In the genomic region with DNA sequence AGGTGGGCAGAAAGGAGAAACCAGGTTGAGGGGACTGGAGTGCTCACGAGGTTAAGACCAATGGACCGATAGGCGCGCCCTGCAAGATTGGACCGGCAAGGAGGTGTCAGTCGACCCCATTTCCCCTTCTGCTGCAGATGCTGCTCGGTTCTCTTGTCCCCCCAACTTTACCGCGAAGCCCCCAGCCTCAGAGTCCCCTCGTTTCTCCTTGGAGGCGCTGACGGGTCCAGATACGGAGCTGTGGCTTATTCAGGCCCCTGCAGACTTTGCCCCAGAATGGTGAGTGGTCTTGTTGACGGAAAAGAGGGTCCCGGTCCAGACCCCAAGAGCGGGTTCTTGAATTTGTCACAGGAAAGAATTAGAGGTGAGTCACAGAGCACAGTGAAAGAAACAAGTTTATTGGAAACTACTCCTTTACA, we compare ENCODE assay signal across 8 cellular contexts. TPM values are rescaled to one million over a fixed set of nuclear protein-coding genes. Genes with fewer than 3 reads are reported as not detected.
DNase-seq lines count a peak whose midpoint lies in the region; ATAC-seq, FAIRE-seq and TF ChIP-seq lines count a peak whose summit lies in the region.

No MANE protein-coding gene starts in this region.

- no peaks in the 10 kb centered on the region for H3K27me3 ChIP-seq in SJSA1 (replicated peaks)

- FAIRE-seq in GM12892 (lab: Jason Lieb, UNC), result peak; percentile 14

- no peak for TF ChIP-seq POLR2A in GM12892 (IDR thresholded peaks at IDR 0.05; ENCODE audit: low read depth, low read length)

- peaks cover 35% of the 10 kb centered on the region for H3K36me3 ChIP-seq in SJSA1

- TF ChIP-seq CTCF in fibroblast of mammary gland (conservative IDR thresholded peaks at IDR 0.05; ENCODE audit: control insufficient read depth, insufficient read depth, low read depth, low read length), result no peak

- DNase-seq in GM12892 (ENCODE audit: insufficient read length) (peak; percentile 15), SJSA1 (ENCODE audit: low read depth in 1 of 2, low spot score in 2 of 2) (no peak), fibroblast of mammary gland (ENCODE audit: low read depth) (no peak), skeletal muscle cell (ENCODE audit: low read depth) (no peak), inferior parietal cortex (ENCODE audit: extremely low spot score) (no peak)

- no peaks in the 10 kb centered on the region for H3K9me3 ChIP-seq in SJSA1 (replicated peaks)

- H3K27ac ChIP-seq in SJSA1, result no peak overlapping the region

- peaks cover 20% of the 10 kb centered on the region for H3K4me1 ChIP-seq in SJSA1 (replicated peaks)

- ATAC-seq in GM18517 (IDR thresholded peaks at IDR 0.05; ENCODE audit: unreplicated experiment) (no peak), HG03095 (IDR thresholded peaks at IDR 0.05; ENCODE audit: unreplicated experiment) (no peak), HG02852 (IDR thresholded peaks at IDR 0.05; ENCODE audit: unreplicated experiment) (no peak)

- peak overlapping the region; percentile 63 for H3K4me3 ChIP-seq in SJSA1
- peak overlapping the region; percentile 94 for H3K4me3 ChIP-seq in fibroblast of mammary gland (ENCODE audit: control insufficient read depth, low read depth, low read length)
- H3K4me3 ChIP-seq in skeletal muscle cell (ENCODE audit: low read depth, low read length), result peak overlapping the region; percentile 97

RNA-seq across cellular contexts. Expression of gene POLR1G, which starts 0.5 kb away (rescaled TPM):
- 4.4 TPM for polyA plus RNA-seq in GM12892 (2012; ENCODE audit: missing spikeins)
- total RNA-seq in SJSA1 (2014; rRNA removed; shearing (Covaris generic)), result 10.5 and 25.5 TPM in 2 replicates

RNA-seq across cellular contexts. Expression of gene PPP1R13L, which starts 2.1 kb away (rescaled TPM):
- polyA plus RNA-seq in GM12892 (2012; ENCODE audit: missing spikeins), result 4.6 TPM
- total RNA-seq in SJSA1 (2014; rRNA removed; shearing (Covaris generic)), result 5.1 and 5.6 TPM in 2 replicates

RNA-seq across cellular contexts. Expression of gene ERCC1, which starts 16.8 kb away (rescaled TPM):
- 39.3 TPM for polyA plus RNA-seq in GM12892 (2012; ENCODE audit: missing spikeins)
- 102 and 247 TPM in 2 replicates for total RNA-seq in SJSA1 (2014; rRNA removed; shearing (Covaris generic))

RNA-seq across cellular contexts. Expression of gene ERCC2, which starts 36.6 kb away (rescaled TPM):
- polyA plus RNA-seq in GM12892 (2012; ENCODE audit: missing spikeins), result 12.0 TPM
- 45.8 and 63.4 TPM in 2 replicates for total RNA-seq in SJSA1 (2014; rRNA removed; shearing (Covaris generic))
